ENCODE assay signal across 17 cellular contexts in genomic region chr7:138970979-138971378, GRCh38.
"Had no signal": no experiment of that assay in that cellular context is flagged by ENCODE, and none has a peak within 500 bp of the region (broad histone marks: within the 10 kb centered on the region; RNA-seq: fewer than 3 reads in every experiment).

No MANE protein-coding gene starts in this region.

- H3K9me3 Mint-ChIP-seq: activated CD4-positive, alpha-beta memory T cell treated with anti-CD3 and anti-CD28 coated beads, Interleukin-2, amount 10 ng/mL, durations not matched to agents 7 days and 5 days; activated naive CD4-positive, alpha-beta T cell treated with anti-CD3 and anti-CD28 coated beads, Interleukin-2, amount 10 ng/mL, durations not matched to agents 7 days and 5 days; activated T-cell treated with anti-CD3 and anti-CD28 coated beads, Interleukin-2, amount 50 U/mL, for 72 hours had no signal

- DNase-seq: activated CD4-positive, alpha-beta memory T cell treated with anti-CD3 and anti-CD28 coated beads, Interleukin-2, amount 10 ng/mL, durations not matched to agents 7 days and 5 days; activated CD4-positive, alpha-beta T cell treated with anti-CD3 and anti-CD28 coated beads for 48 hours; activated effector memory CD4-positive, alpha-beta T cell treated with Interleukin-2 at 50 U/mL for 16 hours; activated naive CD4-positive, alpha-beta T cell treated with anti-CD3 and anti-CD28 coated beads, Interleukin-2, amount 10 ng/mL, durations not matched to agents 7 days and 5 days; activated T-cell treated with anti-CD3 and anti-CD28 coated beads, Interleukin-2, amount 50 U/mL, for 72 hours; brain microvascular endothelial cell; central memory CD4-positive, alpha-beta T cell; effector memory CD4-positive, alpha-beta T cell; foreskin melanocyte; mesenchymal stem cell; mucosa of descending colon; spleen; stimulated activated CD4-positive, alpha-beta T cell treated with anti-CD3 and anti-CD28 coated beads, Interleukin-4, amount 100 ng/mL, for 1 hour; stimulated activated naive CD4-positive, alpha-beta T cell treated with Interleukin-2 at 50 U/mL for 16 hours; SW 1271; T-helper 17 cell; upper lobe of left lung had no signal

- H3K27ac Mint-ChIP-seq: activated CD4-positive, alpha-beta memory T cell treated with anti-CD3 and anti-CD28 coated beads, Interleukin-2, amount 10 ng/mL, durations not matched to agents 7 days and 5 days; activated naive CD4-positive, alpha-beta T cell treated with anti-CD3 and anti-CD28 coated beads, Interleukin-2, amount 10 ng/mL, durations not matched to agents 7 days and 5 days; activated T-cell treated with anti-CD3 and anti-CD28 coated beads, Interleukin-2, amount 50 U/mL, for 72 hours; T-helper 17 cell had no signal

- H3K4me3 Mint-ChIP-seq: activated CD4-positive, alpha-beta memory T cell treated with anti-CD3 and anti-CD28 coated beads, Interleukin-2, amount 10 ng/mL, durations not matched to agents 7 days and 5 days; activated naive CD4-positive, alpha-beta T cell treated with anti-CD3 and anti-CD28 coated beads, Interleukin-2, amount 10 ng/mL, durations not matched to agents 7 days and 5 days; activated T-cell treated with anti-CD3 and anti-CD28 coated beads, Interleukin-2, amount 50 U/mL, for 72 hours; T-helper 17 cell had no signal

- H3K36me3 Mint-ChIP-seq: activated naive CD4-positive, alpha-beta T cell treated with anti-CD3 and anti-CD28 coated beads, Interleukin-2, amount 10 ng/mL, durations not matched to agents 7 days and 5 days had no signal

- H3K4me1 Mint-ChIP-seq: activated CD4-positive, alpha-beta memory T cell treated with anti-CD3 and anti-CD28 coated beads, Interleukin-2, amount 10 ng/mL, durations not matched to agents 7 days and 5 days; activated naive CD4-positive, alpha-beta T cell treated with anti-CD3 and anti-CD28 coated beads, Interleukin-2, amount 10 ng/mL, durations not matched to agents 7 days and 5 days had no signal
